Comparison of ENCODE assay signal across 23 cellular contexts in the genomic region with DNA sequence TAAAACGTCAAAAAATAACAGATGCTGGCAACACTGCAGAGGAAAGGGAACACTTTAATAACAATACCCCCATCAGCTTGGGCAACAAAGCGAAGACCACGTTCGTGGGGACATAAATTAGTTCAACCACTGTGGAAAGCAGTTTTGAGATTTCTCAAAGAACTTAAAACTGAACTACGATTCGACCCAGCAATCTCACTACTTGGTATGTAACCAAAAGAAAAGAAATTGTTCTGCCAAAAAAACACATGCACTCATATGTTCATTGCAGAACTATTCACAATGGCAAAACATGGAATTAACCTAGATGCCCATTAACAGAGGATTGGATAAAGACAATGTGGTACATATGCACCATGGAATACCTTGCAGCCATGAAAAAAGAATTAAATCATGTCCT.
DNase-seq lines count a peak whose midpoint lies in the region; ATAC-seq lines count a peak whose summit lies in the region.
"Had no signal": no experiment of that assay in that cellular context is flagged by ENCODE, and none has a peak within 500 bp of the region (broad histone marks: within the 10 kb centered on the region; RNA-seq: fewer than 3 reads in every experiment).

No MANE protein-coding gene starts in this region.

- no peaks in the 10 kb centered on the region for H3K27me3 Mint-ChIP-seq in activated naive CD4-positive, alpha-beta T cell treated with anti-CD3 and anti-CD28 coated beads, Interleukin-2, amount 50 U/mL, for 24 hours
- H3K27me3 Mint-ChIP-seq in activated naive CD4-positive, alpha-beta T cell treated with anti-CD3 and anti-CD28 coated beads, Interleukin-2, amount 10 ng/mL, durations not matched to agents 7 days and 5 days = no peaks in the 10 kb centered on the region
- H3K27me3 Mint-ChIP-seq in natural killer cell treated with Interleukin-12 subunit alpha and Interleukin-12 subunit beta and Interleukin-15 and Interleukin-18, amount 100 ng/mL, for 72 hours = no peaks in the 10 kb centered on the region

- H3K4me1 Mint-ChIP-seq in activated naive CD4-positive, alpha-beta T cell treated with anti-CD3 and anti-CD28 coated beads, Interleukin-2, amount 50 U/mL, for 24 hours = peaks cover 22% of the 10 kb centered on the region
- peaks cover 15% of the 10 kb centered on the region for H3K4me1 Mint-ChIP-seq in activated naive CD4-positive, alpha-beta T cell treated with anti-CD3 and anti-CD28 coated beads, Interleukin-2, amount 10 ng/mL, durations not matched to agents 7 days and 5 days
- H3K4me1 Mint-ChIP-seq in natural killer cell treated with Interleukin-12 subunit alpha and Interleukin-12 subunit beta and Interleukin-15 and Interleukin-18, amount 100 ng/mL, for 72 hours (ENCODE audit: low read depth in 2 of 2) = peaks cover 37 to 39% of the 10 kb centered on the region in 2 donors
- H3K4me1 Mint-ChIP-seq: B cell had no signal

- no peak for DNase-seq in activated naive CD4-positive, alpha-beta T cell treated with anti-CD3 and anti-CD28 coated beads, Interleukin-2, amount 10 ng/mL, durations not matched to agents 7 days and 5 days
- DNase-seq in fibroblast of gingiva (ENCODE audit: low read depth) = peak; percentile 22
- DNase-seq in natural killer cell treated with Interleukin-12 subunit alpha and Interleukin-12 subunit beta and Interleukin-15 and Interleukin-18, amount 100 ng/mL, for 72 hours (ENCODE audit: low spot score) = no peak
- DNase-seq in NCI-H1930 (lab: John Stamatoyannopoulos, UW) = no peak
- DNase-seq in DMS 273 treated with DMSO at 0.1 percent for 48 hours (lab: John Stamatoyannopoulos, UW) = no peak
- no peak for DNase-seq in NCI-H2196 (lab: John Stamatoyannopoulos, UW; ENCODE audit: unreplicated experiment)
- DNase-seq: 8988T, DMS79 treated with DMSO at 0.1 percent for 48 hours, GOT3, HCEC 1CT, IMR-90, NCI-H1105, NCI-H2081, NCI-H2171, NCI-H524 treated with DMSO at 0.1 percent for 48 hours, NCI-H82, OCI-M1, Right ventricle myocardium superior, SW 1271 had no signal

- CTCF ChIA-PET in activated naive CD4-positive, alpha-beta T cell treated with anti-CD3 and anti-CD28 coated beads, Interleukin-2, amount 10 ng/mL, durations not matched to agents 7 days and 5 days (lab: Charles Lee) = no interaction called here

- no peaks in the 10 kb centered on the region for H3K36me3 Mint-ChIP-seq in activated naive CD4-positive, alpha-beta T cell treated with anti-CD3 and anti-CD28 coated beads, Interleukin-2, amount 50 U/mL, for 24 hours
- peaks cover 5% of the 10 kb centered on the region for H3K36me3 Mint-ChIP-seq in activated naive CD4-positive, alpha-beta T cell treated with anti-CD3 and anti-CD28 coated beads, Interleukin-2, amount 10 ng/mL, durations not matched to agents 7 days and 5 days
- no peaks in the 10 kb centered on the region for H3K36me3 Mint-ChIP-seq in natural killer cell treated with Interleukin-12 subunit alpha and Interleukin-12 subunit beta and Interleukin-15 and Interleukin-18, amount 100 ng/mL, for 72 hours
- H3K36me3 Mint-ChIP-seq: CD14-positive monocyte had no signal

- ATAC-seq in natural killer cell treated with Interleukin-12 subunit alpha and Interleukin-12 subunit beta and Interleukin-15 and Interleukin-18, amount 100 ng/mL, for 72 hours = no peak
- no peak for ATAC-seq in HG03442 (IDR thresholded peaks at IDR 0.05; ENCODE audit: unreplicated experiment)

- H3K27ac Mint-ChIP-seq in activated naive CD4-positive, alpha-beta T cell treated with anti-CD3 and anti-CD28 coated beads, Interleukin-2, amount 50 U/mL, for 24 hours = peak overlapping the region; percentile 59
- H3K27ac Mint-ChIP-seq in activated naive CD4-positive, alpha-beta T cell treated with anti-CD3 and anti-CD28 coated beads, Interleukin-2, amount 10 ng/mL, durations not matched to agents 7 days and 5 days = no peak overlapping the region
- H3K27ac Mint-ChIP-seq in natural killer cell treated with Interleukin-12 subunit alpha and Interleukin-12 subunit beta and Interleukin-15 and Interleukin-18, amount 100 ng/mL, for 72 hours = peak overlapping the region; percentile 34 to 65
- H3K27ac Mint-ChIP-seq: B cell, CD14-positive monocyte had no signal

- no peak overlapping the region for H3K4me3 Mint-ChIP-seq in activated naive CD4-positive, alpha-beta T cell treated with anti-CD3 and anti-CD28 coated beads, Interleukin-2, amount 50 U/mL, for 24 hours
- H3K4me3 Mint-ChIP-seq in activated naive CD4-positive, alpha-beta T cell treated with anti-CD3 and anti-CD28 coated beads, Interleukin-2, amount 10 ng/mL, durations not matched to agents 7 days and 5 days = no peak overlapping the region
- H3K4me3 Mint-ChIP-seq in natural killer cell treated with Interleukin-12 subunit alpha and Interleukin-12 subunit beta and Interleukin-15 and Interleukin-18, amount 100 ng/mL, for 72 hours = peak overlapping the region; percentile 56
- H3K4me3 Mint-ChIP-seq: B cell, CD14-positive monocyte had no signal

- no peaks in the 10 kb centered on the region for H3K9me3 Mint-ChIP-seq in activated naive CD4-positive, alpha-beta T cell treated with anti-CD3 and anti-CD28 coated beads, Interleukin-2, amount 50 U/mL, for 24 hours
- H3K9me3 Mint-ChIP-seq in activated naive CD4-positive, alpha-beta T cell treated with anti-CD3 and anti-CD28 coated beads, Interleukin-2, amount 10 ng/mL, durations not matched to agents 7 days and 5 days = no peaks in the 10 kb centered on the region
- no peaks in the 10 kb centered on the region for H3K9me3 Mint-ChIP-seq in natural killer cell treated with Interleukin-12 subunit alpha and Interleukin-12 subunit beta and Interleukin-15 and Interleukin-18, amount 100 ng/mL, for 72 hours
